ENCODE assay signal across 8 cellular contexts in genomic region chr12:48182659-48183058, GRCh38. TPM values are rescaled to one million over a fixed set of nuclear protein-coding genes. Genes with fewer than 3 reads are reported as not detected.
A peak's percentile ranks its signal among the peaks of the same experiment; 100 is the strongest.
DNase-seq lines count a peak whose midpoint lies in the region; ATAC-seq and TF ChIP-seq lines count a peak whose summit lies in the region.

No MANE protein-coding gene starts in this region.

- no peak overlapping the region for H3K27ac ChIP-seq in SK-N-MC

- peak overlapping the region; percentile 91 for H3K4me2 ChIP-seq in skeletal muscle satellite cell (ENCODE audit: low read length)

- H3K4me1 ChIP-seq in skeletal muscle satellite cell (ENCODE audit: control insufficient read depth, insufficient read depth, low read length), result peaks cover 5% of the 10 kb centered on the region

- H3K4me3 ChIP-seq in SK-N-MC (peak overlapping the region; percentile 86), fibroblast of the aortic adventitia (ENCODE audit: low read depth, low read length) (peak overlapping the region; percentile 81), skeletal muscle satellite cell (ENCODE audit: low read length) (peak overlapping the region; percentile 76)

- peak; percentile 13 for ATAC-seq in GM21717 (IDR thresholded peaks at IDR 0.05; ENCODE audit: unreplicated experiment)

- H3K9ac ChIP-seq in SK-N-MC (ENCODE audit: insufficient read length), result no peak overlapping the region
- H3K9ac ChIP-seq in skeletal muscle satellite cell (ENCODE audit: low read depth, low read length), result peak overlapping the region; percentile 8

- H3K27me3 ChIP-seq in skeletal muscle satellite cell (ENCODE audit: control insufficient read depth, insufficient read depth, low read length), result peaks cover 76% of the 10 kb centered on the region

- no peak for DNase-seq in SK-N-MC (ENCODE audit: low read depth, low spot score)
- DNase-seq in fibroblast of the aortic adventitia (ENCODE audit: low read depth), result no peak
- DNase-seq in nucleus accumbens (lab: John Stamatoyannopoulos, UW), result no peak
- no peak for DNase-seq in HT-29 (ENCODE audit: low spot score)
- no peak for DNase-seq in inferior parietal cortex (ENCODE audit: extremely low spot score)
- no peak for DNase-seq in NCI-H2081 treated with DMSO at 0.1 percent for 48 hours (lab: John Stamatoyannopoulos, UW)

- H3K9me3 ChIP-seq in SK-N-MC (ENCODE audit: low read depth, low read length), result no peaks in the 10 kb centered on the region
- no peaks in the 10 kb centered on the region for H3K9me3 ChIP-seq in skeletal muscle satellite cell (replicated peaks; ENCODE audit: low read length)

- H3K36me3 ChIP-seq in SK-N-MC (ENCODE audit: insufficient read depth, low read length) (no peaks in the 10 kb centered on the region), skeletal muscle satellite cell (ENCODE audit: insufficient read depth, low read length) (no peaks in the 10 kb centered on the region)

- no peak for TF ChIP-seq CTCF in fibroblast of the aortic adventitia (IDR thresholded peaks at IDR 0.05; ENCODE audit: insufficient read depth, low read length)

RNA-seq across cellular contexts. Expression of gene CCDC184, which starts 0.8 kb away (rescaled TPM):
- total RNA-seq in fibroblast of the aortic adventitia (ENCODE audit: low replicate concordance), result 0.63 and 1.1 TPM in 2 replicates
- under 0.01 and 0.22 TPM in 2 replicates for total RNA-seq in skeletal muscle satellite cell (2012; rRNA removed)
- not detected in 2 replicates for total RNA-seq in HT-29 (2014; rRNA removed; shearing (Covaris generic))

RNA-seq across cellular contexts. Expression of gene OR10AD1, which starts 20.4 kb away (rescaled TPM):
- not detected in 2 replicates for total RNA-seq in fibroblast of the aortic adventitia (ENCODE audit: low replicate concordance)
- not detected in 2 replicates for total RNA-seq in skeletal muscle satellite cell (2012; rRNA removed)
- total RNA-seq in HT-29 (2014; rRNA removed; shearing (Covaris generic)), result not detected in 2 replicates

RNA-seq across cellular contexts. Expression of gene ASB8, which starts 25.3 kb away (rescaled TPM):
- total RNA-seq in fibroblast of the aortic adventitia (ENCODE audit: low replicate concordance), result 29.7 and 32.8 TPM in 2 replicates
- 14.7 and 24.5 TPM in 2 replicates for total RNA-seq in skeletal muscle satellite cell (2012; rRNA removed)
- 18.1 and 22.1 TPM in 2 replicates for total RNA-seq in HT-29 (2014; rRNA removed; shearing (Covaris generic))
